Comparison of ENCODE assay signal across 23 cellular contexts in genomic region chr5:133314086-133314485, GRCh38.
"Had no signal": no experiment of that assay in that cellular context is flagged by ENCODE, and none has a peak within 500 bp of the region (broad histone marks: within the 10 kb centered on the region; RNA-seq: fewer than 3 reads in every experiment).

No MANE protein-coding gene starts in this region.

- FAIRE-seq: colon, small intestine had no signal

- H3K9ac ChIP-seq: parathyroid adenoma had no signal

- ATAC-seq: gastroesophageal sphincter; heart left ventricle; left lobe of liver; natural killer cell; right lobe of liver; stimulated activated naive B cell treated with anti-CD40 and anti-IgM and Interleukin-4, amounts not matched to agents 10 μg/mL and 1 μg/mL and 100 μg/mL, for 72 hours; upper lobe of right lung had no signal

- DNase-seq: dorsolateral prefrontal cortex; effector CD4-positive, alpha-beta T cell; esophagus squamous epithelium; heart left ventricle; hippocampal formation; immature natural killer cell; islet precursor cell; natural killer cell; right lobe of liver; small intestine; stimulated activated CD4-positive, alpha-beta T cell treated with anti-CD3 and anti-CD28 coated beads, Interleukin-15, amount 100 ng/mL, for 24 hours; stimulated activated CD4-positive, alpha-beta T cell treated with anti-CD3 and anti-CD28 coated beads, Interleukin-2, amount 100 ng/mL, for 48 hours; stimulated activated naive B cell treated with anti-CD40 and anti-IgM and Interleukin-4, amounts not matched to agents 10 μg/mL and 1 μg/mL and 100 μg/mL, for 72 hours; upper lobe of right lung; uterus had no signal

- H3K4me3 ChIP-seq: dorsolateral prefrontal cortex, esophagus squamous epithelium, gastroesophageal sphincter, heart left ventricle, lung, right lobe of liver, thoracic aorta, tibial nerve, upper lobe of right lung, uterus had no signal

- H3K27ac ChIP-seq: dorsolateral prefrontal cortex, esophagus squamous epithelium, gastroesophageal sphincter, heart left ventricle, neutrophil, parathyroid adenoma, right lobe of liver, thoracic aorta, tibial nerve, upper lobe of right lung, uterus had no signal

- H3K36me3 ChIP-seq: esophagus squamous epithelium, gastroesophageal sphincter, heart left ventricle, neutrophil, right lobe of liver, thoracic aorta, tibial nerve, upper lobe of right lung, uterus had no signal

- H3K79me2 ChIP-seq: parathyroid adenoma had no signal

- H2AFZ ChIP-seq: parathyroid adenoma had no signal

- H3K27me3 ChIP-seq: dorsolateral prefrontal cortex, neutrophil, right lobe of liver, tibial nerve, upper lobe of right lung, uterus had no signal

- H3K4me1 ChIP-seq: esophagus squamous epithelium, gastroesophageal sphincter, heart left ventricle, parathyroid adenoma, right lobe of liver, tibial nerve, upper lobe of right lung, uterus had no signal

- H3K9me3 ChIP-seq: esophagus squamous epithelium, gastroesophageal sphincter, heart left ventricle, neutrophil, right lobe of liver, thoracic aorta, tibial nerve, upper lobe of right lung, uterus had no signal
